1 cellular context compared by ENCODE assay signal in the genomic region with DNA sequence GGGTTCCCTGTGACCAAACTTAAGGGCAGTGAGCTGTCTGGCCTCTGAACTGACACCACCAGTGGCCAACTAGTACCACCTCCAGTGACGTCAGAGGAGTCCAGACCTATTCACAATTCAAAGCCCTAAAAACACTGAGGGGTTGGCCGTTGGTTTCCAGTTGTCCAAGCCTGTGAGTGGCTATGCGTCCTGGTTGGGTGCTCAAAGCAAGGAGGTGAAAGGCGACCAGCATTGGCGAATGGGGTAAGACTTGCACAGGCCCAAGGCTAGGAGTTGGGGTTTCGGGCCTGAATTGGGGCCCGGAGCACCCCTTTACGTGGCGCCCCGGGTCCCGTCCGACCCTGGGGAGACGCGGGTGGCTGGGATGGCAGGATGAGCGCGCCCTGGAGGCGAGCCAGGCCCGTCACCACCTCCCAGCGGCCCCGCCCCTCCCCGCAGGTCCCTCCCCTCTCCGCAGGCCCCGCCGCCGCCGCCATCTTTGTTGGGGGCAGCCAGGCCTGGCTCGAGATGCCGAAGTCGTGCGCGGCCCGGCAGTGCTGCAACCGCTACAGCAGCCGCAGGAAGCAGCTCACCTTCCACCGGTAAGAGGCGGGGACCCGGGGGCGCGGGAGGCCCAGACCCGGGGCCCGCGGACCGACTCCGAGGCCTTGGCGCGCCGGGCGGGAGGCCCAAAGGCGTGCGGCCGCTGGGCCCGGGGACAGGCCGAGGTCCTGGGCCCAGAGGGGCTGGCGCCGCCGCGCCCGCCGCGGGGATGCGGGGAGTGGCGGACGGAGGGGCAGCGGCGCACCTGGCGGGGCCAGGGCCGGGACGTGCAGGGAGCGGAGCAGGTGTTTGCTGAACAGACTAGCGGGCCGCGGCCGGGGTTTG.
A peak's percentile ranks its signal among the peaks of the same experiment; 100 is the strongest.
TF ChIP-seq lines count a peak whose summit lies in the region.

A gene with protein sequence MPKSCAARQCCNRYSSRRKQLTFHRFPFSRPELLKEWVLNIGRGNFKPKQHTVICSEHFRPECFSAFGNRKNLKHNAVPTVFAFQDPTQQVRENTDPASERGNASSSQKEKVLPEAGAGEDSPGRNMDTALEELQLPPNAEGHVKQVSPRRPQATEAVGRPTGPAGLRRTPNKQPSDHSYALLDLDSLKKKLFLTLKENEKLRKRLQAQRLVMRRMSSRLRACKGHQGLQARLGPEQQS (plus strand): TSS at position 157 of the 867 bp plus-strand sequence. CDS start 351 bp downstream, at position 508.

TF ChIP-seq in WTC11, 78 proteins besides CTCF, POLR2A, EP300 and RAD21 (continued from another document):
- TF ChIP-seq, protein P1, sequence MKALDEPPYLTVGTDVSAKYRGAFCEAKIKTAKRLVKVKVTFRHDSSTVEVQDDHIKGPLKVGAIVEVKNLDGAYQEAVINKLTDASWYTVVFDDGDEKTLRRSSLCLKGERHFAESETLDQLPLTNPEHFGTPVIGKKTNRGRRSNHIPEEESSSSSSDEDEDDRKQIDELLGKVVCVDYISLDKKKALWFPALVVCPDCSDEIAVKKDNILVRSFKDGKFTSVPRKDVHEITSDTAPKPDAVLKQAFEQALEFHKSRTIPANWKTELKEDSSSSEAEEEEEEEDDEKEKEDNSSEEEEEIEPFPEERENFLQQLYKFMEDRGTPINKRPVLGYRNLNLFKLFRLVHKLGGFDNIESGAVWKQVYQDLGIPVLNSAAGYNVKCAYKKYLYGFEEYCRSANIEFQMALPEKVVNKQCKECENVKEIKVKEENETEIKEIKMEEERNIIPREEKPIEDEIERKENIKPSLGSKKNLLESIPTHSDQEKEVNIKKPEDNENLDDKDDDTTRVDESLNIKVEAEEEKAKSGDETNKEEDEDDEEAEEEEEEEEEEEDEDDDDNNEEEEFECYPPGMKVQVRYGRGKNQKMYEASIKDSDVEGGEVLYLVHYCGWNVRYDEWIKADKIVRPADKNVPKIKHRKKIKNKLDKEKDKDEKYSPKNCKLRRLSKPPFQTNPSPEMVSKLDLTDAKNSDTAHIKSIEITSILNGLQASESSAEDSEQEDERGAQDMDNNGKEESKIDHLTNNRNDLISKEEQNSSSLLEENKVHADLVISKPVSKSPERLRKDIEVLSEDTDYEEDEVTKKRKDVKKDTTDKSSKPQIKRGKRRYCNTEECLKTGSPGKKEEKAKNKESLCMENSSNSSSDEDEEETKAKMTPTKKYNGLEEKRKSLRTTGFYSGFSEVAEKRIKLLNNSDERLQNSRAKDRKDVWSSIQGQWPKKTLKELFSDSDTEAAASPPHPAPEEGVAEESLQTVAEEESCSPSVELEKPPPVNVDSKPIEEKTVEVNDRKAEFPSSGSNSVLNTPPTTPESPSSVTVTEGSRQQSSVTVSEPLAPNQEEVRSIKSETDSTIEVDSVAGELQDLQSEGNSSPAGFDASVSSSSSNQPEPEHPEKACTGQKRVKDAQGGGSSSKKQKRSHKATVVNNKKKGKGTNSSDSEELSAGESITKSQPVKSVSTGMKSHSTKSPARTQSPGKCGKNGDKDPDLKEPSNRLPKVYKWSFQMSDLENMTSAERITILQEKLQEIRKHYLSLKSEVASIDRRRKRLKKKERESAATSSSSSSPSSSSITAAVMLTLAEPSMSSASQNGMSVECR (CRISPR knock-in tag; IDR thresholded peaks at IDR 0.05; ENCODE audit: borderline replicate concordance) = peak; percentile 46
- TF ChIP-seq FOXP1 (CRISPR knock-in tag; IDR thresholded peaks at IDR 0.05; ENCODE audit: borderline replicate concordance) (peak; percentile 55), FOXK1 (CRISPR knock-in tag; IDR thresholded peaks at IDR 0.05) (0 out of 2 replicates have a peak, but pooled peaks have one; percentile 27), ETV6 (CRISPR knock-in tag; IDR thresholded peaks at IDR 0.05) (peak; percentile 12)
- TF ChIP-seq, protein P2, sequence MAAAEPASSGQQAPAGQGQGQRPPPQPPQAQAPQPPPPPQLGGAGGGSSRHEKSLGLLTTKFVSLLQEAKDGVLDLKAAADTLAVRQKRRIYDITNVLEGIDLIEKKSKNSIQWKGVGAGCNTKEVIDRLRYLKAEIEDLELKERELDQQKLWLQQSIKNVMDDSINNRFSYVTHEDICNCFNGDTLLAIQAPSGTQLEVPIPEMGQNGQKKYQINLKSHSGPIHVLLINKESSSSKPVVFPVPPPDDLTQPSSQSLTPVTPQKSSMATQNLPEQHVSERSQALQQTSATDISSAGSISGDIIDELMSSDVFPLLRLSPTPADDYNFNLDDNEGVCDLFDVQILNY (CRISPR knock-in tag; IDR thresholded peaks at IDR 0.05) = 0 out of 2 replicates have a peak, but pooled peaks have one; percentile 54
- TF ChIP-seq, protein P3, sequence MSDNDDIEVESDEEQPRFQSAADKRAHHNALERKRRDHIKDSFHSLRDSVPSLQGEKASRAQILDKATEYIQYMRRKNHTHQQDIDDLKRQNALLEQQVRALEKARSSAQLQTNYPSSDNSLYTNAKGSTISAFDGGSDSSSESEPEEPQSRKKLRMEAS (CRISPR knock-in tag; IDR thresholded peaks at IDR 0.05) = no peak
